27 cellular contexts compared by ENCODE assay signal in genomic region chr2:86769838-86770237, GRCh38. TPM values are rescaled to one million over a fixed set of nuclear protein-coding genes. Genes with fewer than 3 reads are reported as not detected.
"Had no signal": no experiment of that assay in that cellular context is flagged by ENCODE, and none has a peak within 500 bp of the region (broad histone marks: within the 10 kb centered on the region; RNA-seq: fewer than 3 reads in every experiment).

No MANE protein-coding gene starts in this region.

- H3K4me3 Mint-ChIP-seq: IgD-negative memory B cell had no signal

- H3K27ac Mint-ChIP-seq: IgD-negative memory B cell had no signal

- DNase-seq: Kasumi-1, MV-4-11, NCI-H1048, NCI-H1105, NCI-H1417, NCI-H1436 treated with DMSO at 0.1 percent for 48 hours, NCI-H1694, NCI-H187 treated with DMSO at 0.1 percent for 48 hours, NCI-H2029 treated with DMSO at 0.1 percent for 48 hours, NCI-H2227 treated with DMSO at 0.1 percent for 48 hours, NCI-H446, NCI-H510A, NCI-H524 treated with DMSO at 0.1 percent for 48 hours, NCI-H69, NCI-H774, Right ventricle myocardium superior, RPMI8226, SIG-M5 had no signal

- H3K9me3 ChIP-seq: SJSA1 had no signal

- H3K27me3 ChIP-seq: SJSA1 had no signal

- H3K9me3 Mint-ChIP-seq: IgD-negative memory B cell had no signal

- H3K27ac ChIP-seq: HL-60, KMS-11, SJSA1, SK-N-MC had no signal

- H3K4me3 ChIP-seq: K562, SJSA1, SK-N-MC had no signal

- H3K4me1 ChIP-seq: SJSA1 had no signal

- H3K4me2 ChIP-seq: KMS-11 had no signal

- H3K27me3 Mint-ChIP-seq: IgD-negative memory B cell had no signal

- H3K9ac ChIP-seq: KMS-11 had no signal

- FAIRE-seq: HTR-8/SVneo, K562, RCC 7860 had no signal

- ATAC-seq: K562 had no signal

RNA-seq across cellular contexts. Expression of gene CD8A, which starts 20.9 kb away (rescaled TPM):
- total RNA-seq: MCF 10A, SJSA1 had no signal
- polyA plus RNA-seq: K562 had no signal
